ENCODE assay signal across 24 cellular contexts in the genomic region with DNA sequence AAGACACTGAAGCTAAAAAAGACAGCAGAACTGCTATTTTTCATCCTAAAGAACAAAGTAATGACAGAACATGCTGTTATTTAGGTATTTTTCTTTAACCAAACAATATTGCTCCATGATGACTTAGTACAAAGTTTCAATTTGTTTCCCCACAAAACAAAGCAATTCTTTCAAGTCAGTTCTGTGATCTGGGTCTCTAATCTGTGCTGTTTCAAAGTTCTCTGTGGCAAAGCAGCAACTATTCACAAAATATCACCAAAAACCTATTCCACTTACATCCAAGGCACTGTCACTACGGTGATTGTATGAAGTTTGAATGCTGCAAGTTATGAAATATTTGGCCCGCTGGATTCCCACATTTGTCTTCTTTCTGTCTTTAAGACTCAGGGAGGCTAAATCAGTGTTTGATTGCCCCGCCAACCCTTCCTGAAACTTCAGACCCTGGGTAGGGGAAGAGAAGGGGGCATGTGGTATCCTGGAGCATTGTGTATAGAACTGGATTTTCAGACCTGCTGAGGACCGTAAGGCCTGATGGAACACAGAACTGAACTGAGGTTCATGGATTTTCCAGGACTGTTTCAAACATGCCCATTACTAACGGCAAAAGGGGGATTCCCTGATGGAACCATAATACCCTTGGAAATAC.
"Had no signal": no experiment of that assay in that cellular context is flagged by ENCODE, and none has a peak within 500 bp of the region (broad histone marks: within the 10 kb centered on the region; RNA-seq: fewer than 3 reads in every experiment).

No MANE protein-coding gene starts in this region.

- DNase-seq: KBM-7, MV-4-11, NCI-H1048, NCI-H1105, NCI-H1417, NCI-H1436 treated with DMSO at 0.1 percent for 48 hours, NCI-H1694, NCI-H187 treated with DMSO at 0.1 percent for 48 hours, NCI-H2081, NCI-H2107, NCI-H2227 treated with DMSO at 0.1 percent for 48 hours, NCI-H446, NCI-H510A, NCI-H524 treated with DMSO at 0.1 percent for 48 hours, NCI-H69, NCI-H774, PC-3, SHP77, SK-N-SH, SW 1271 had no signal

- H3K9me3 ChIP-seq: SK-N-SH had no signal

- H3K9ac ChIP-seq: SK-N-SH had no signal

- H3K27ac ChIP-seq: HL-60, RWPE1 had no signal

- FAIRE-seq: HTR-8/SVneo had no signal

- H3K4me2 ChIP-seq: SK-N-SH had no signal

- ATAC-seq: Panc1, PC-3 had no signal
